Comparison of ENCODE assay signal across 10 cellular contexts in genomic region chr3:147409143-147410121, GRCh38. TPM values are rescaled to one million over a fixed set of nuclear protein-coding genes. Genes with fewer than 3 reads are reported as not detected.
DNase-seq lines count a peak whose midpoint lies in the region; ATAC-seq and TF ChIP-seq lines count a peak whose summit lies in the region.
"Had no signal": no experiment of that assay in that cellular context is flagged by ENCODE, and none has a peak within 500 bp of the region (broad histone marks: within the 10 kb centered on the region; RNA-seq: fewer than 3 reads in every experiment).

TSS of gene ZIC1 (plus strand) at chr3:147409365. CDS start at chr3:147410113, 748 bp downstream.

- H3K4me1 ChIP-seq in BLaER1 (peaks cover 27% of the 10 kb centered on the region), KMS-11 (ENCODE audit: low read depth, poor library complexity, severe bottlenecking) (no peaks in the 10 kb centered on the region), neuron (ENCODE audit: insufficient read depth, low read length) (peaks cover 42% of the 10 kb centered on the region)

- ATAC-seq in GM19035 (IDR thresholded peaks at IDR 0.05; ENCODE audit: unreplicated experiment), result no peak

- H3K9me3 ChIP-seq in BLaER1 (peaks cover 62% of the 10 kb centered on the region), neuron (ENCODE audit: low read length) (peaks cover 4% of the 10 kb centered on the region)

- H2AFZ ChIP-seq in KMS-11 (ENCODE audit: low read depth) (peak within 1 kb of the TSS; percentile 64; the same call in 1 of the 2 replicates), neuron (ENCODE audit: low read depth, low read length) (peak within 1 kb of the TSS; percentile 80)

- peak within 1 kb of the TSS; percentile 56; the same call in 1 of the 2 replicates for H3K4me3 ChIP-seq in BLaER1
- no peak within 1 kb of the TSS for H3K4me3 ChIP-seq in KMS-11 (IDR thresholded peaks at IDR 0.05; ENCODE audit: insufficient read depth, low read depth, low read length)
- H3K4me3 ChIP-seq in dorsolateral prefrontal cortex, result peak within 1 kb of the TSS; percentile 44 to 80 (median 67)
- peak within 1 kb of the TSS; percentile 58 for H3K4me3 ChIP-seq in neuron (ENCODE audit: low read length)

- H3K9ac ChIP-seq in BLaER1 (no peak within 1 kb of the TSS), KMS-11 (no peak within 1 kb of the TSS; the same call in 1 of the 2 replicates)

- H3K27me3 ChIP-seq in BLaER1 (peaks cover 99% of the 10 kb centered on the region), KMS-11 (ENCODE audit: insufficient read depth, low read depth) (no peaks in the 10 kb centered on the region), dorsolateral prefrontal cortex (peaks cover 0 to 99% (median 75%) of the 10 kb centered on the region in 45 donors), neuron (ENCODE audit: insufficient read depth, low read length) (no peaks in the 10 kb centered on the region)

- H3K79me2 ChIP-seq in KMS-11 (ENCODE audit: insufficient read depth, low read depth), result no peaks in the 10 kb centered on the region

- H3K36me3 ChIP-seq in BLaER1 (no peaks in the 10 kb centered on the region), KMS-11 (ENCODE audit: insufficient read depth) (no peaks in the 10 kb centered on the region), neuron (ENCODE audit: insufficient read depth, low read length) (peaks cover 21% of the 10 kb centered on the region)

- peaks cover 29% of the 10 kb centered on the region for H4K20me1 ChIP-seq in BLaER1
- no peaks in the 10 kb centered on the region for H4K20me1 ChIP-seq in KMS-11 (ENCODE audit: insufficient read depth)

- H3K27ac ChIP-seq in BLaER1 (no peak within 1 kb of the TSS), KMS-11 (peak within 1 kb of the TSS; percentile 10; the same call in 1 of the 2 replicates), dorsolateral prefrontal cortex (peak within 1 kb of the TSS; percentile 45 to 99 (median 85))

- DNase-seq in dorsolateral prefrontal cortex (peak in 8 of 10 donors; percentile 63 to 93 (median 70)), NCI-H1092 treated with DMSO at 0.1 percent for 48 hours (lab: John Stamatoyannopoulos, UW) (no peak), UCSD-AML1 (lab: John Stamatoyannopoulos, UW; ENCODE audit: unreplicated experiment) (no peak)
- no peak for DNase-seq in central memory CD4-positive, alpha-beta T cell
- DNase-seq: activated CD8-positive, alpha-beta memory T cell treated with anti-CD3 and anti-CD28 coated beads, Interleukin-2, amount 50 U/mL, for 4 hours had no signal

- intact Hi-C loops in dorsolateral prefrontal cortex (cut with DNase I), result loop anchor here (1.0 to 10.0 kb wide), 2 partner anchors 16 to 535 kb away; no protein-coding TSS in a partner anchor

- no peak for TF ChIP-seq CTCF in KMS-11 (conservative IDR thresholded peaks at IDR 0.05; ENCODE audit: low read depth, low read length)
- TF ChIP-seq CTCF in dorsolateral prefrontal cortex (IDR thresholded peaks at IDR 0.05 in 54 of 56, conservative IDR thresholded peaks at IDR 0.05 in 2 of 56; ENCODE audit: low read depth in 1 of 56, partially characterized antibody in 56 of 56), result peak in 12 of 56 donors; percentile 9 to 40 (median 21)

- H3K4me2 ChIP-seq in BLaER1, result no peak within 1 kb of the TSS
- no peak within 1 kb of the TSS for H3K4me2 ChIP-seq in KMS-11

RNA-seq across cellular contexts. Expression of gene ZIC1, which starts in this region (rescaled TPM):
- 100 to 1,000 TPM in 1 of 120 experiments, 10 to 100 TPM in 119; 17.4 to 211 (median 34.4) TPM for total RNA-seq in dorsolateral prefrontal cortex
- total RNA-seq: mononuclear cell had no signal

Comparison
In these comparisons a context has a peak if more than half of its experiments do, and no peak if none do; other contexts are left out.
1. DNase-seq: peak in dorsolateral prefrontal cortex (8 of 10); none in central memory CD4-positive, alpha-beta T cell (single experiment), NCI-H1092 treated with DMSO at 0.1 percent for 48 hours (single experiment) and UCSD-AML1 (single experiment).